Comparison of ENCODE assay signal across 16 cellular contexts in the genomic region with DNA sequence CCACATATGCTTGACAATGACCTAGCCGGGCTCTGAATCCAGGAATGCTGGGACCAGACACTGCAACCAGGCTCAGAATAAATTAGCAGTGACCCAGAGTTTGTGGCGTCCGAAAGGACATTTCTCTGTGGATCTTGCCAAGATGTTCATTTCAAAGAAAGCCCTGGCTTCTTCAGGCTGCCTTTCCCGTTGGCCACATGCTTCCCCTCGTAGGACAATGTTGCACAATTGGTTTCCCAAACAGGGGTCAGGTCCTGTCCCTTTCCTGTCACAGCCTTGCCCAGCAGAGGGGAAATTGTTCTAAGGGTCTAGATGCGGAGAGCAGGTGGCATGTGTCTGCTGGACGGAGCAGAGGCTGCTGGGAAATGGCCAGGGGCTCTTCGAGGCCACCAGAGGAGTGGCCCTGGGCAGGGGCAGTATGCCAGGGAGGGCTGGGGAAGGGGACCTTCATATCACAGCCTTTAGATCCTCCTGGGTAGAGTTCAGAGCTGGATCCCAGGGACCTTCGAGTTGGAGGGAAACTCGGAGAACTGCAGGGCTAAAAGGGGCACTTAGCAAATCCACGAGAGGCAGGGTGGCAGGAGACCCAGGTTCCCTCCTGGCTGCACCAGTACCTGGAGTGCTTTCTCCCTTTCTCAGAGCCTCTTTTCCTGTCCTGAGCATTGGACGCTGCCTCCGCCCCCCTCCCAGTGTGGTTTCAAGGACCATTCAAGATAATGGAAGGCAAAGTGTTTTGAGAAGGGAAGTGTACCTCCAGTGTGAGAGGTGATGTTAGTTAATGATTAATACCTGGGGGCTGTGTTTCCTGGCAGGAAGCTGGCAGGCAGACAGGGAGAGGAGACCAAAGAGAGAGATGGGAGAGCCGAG. TPM values are rescaled to one million over a fixed set of nuclear protein-coding genes. Genes with fewer than 3 reads are reported as not detected.
DNase-seq lines count a peak whose midpoint lies in the region; ATAC-seq, FAIRE-seq and TF ChIP-seq lines count a peak whose summit lies in the region.
"Had no signal": no experiment of that assay in that cellular context is flagged by ENCODE, and none has a peak within 500 bp of the region (broad histone marks: within the 10 kb centered on the region; RNA-seq: fewer than 3 reads in every experiment).

No MANE protein-coding gene starts in this region.

- 34 to 45% (median 44%) methylated on average over 14 of the region's 14 CpGs for WGBS in small intestine, 3 donors

- FAIRE-seq in RCC 7860 (lab: Jason Lieb, UNC): no peak
- no peak for FAIRE-seq in small intestine (lab: Jason Lieb, UNC)

- H3K27me3 ChIP-seq in left lung (no peaks in the 10 kb centered on the region), small intestine (ENCODE audit: control insufficient read depth in 2 of 2, insufficient read depth in 2 of 2, low read length in 2 of 2) (no peaks in the 10 kb centered on the region)
- H3K27me3 ChIP-seq: testis had no signal

- H3K4me1 ChIP-seq in left lung: peaks cover 35 to 49% of the 10 kb centered on the region in 2 donors
- H3K4me1 ChIP-seq in small intestine (ENCODE audit: control insufficient read depth in 2 of 2, insufficient read depth in 1 of 2, low read depth in 1 of 2, low read length in 1 of 2): peaks cover 0 to 2% of the 10 kb centered on the region in 2 donors

- no peaks in the 10 kb centered on the region for H3K9me3 ChIP-seq in left lung
- no peaks in the 10 kb centered on the region for H3K9me3 ChIP-seq in small intestine (ENCODE audit: control insufficient read depth, low read depth)
- H3K9me3 ChIP-seq: testis had no signal

- TF ChIP-seq CTCF in left lung (IDR thresholded peaks at IDR 0.05): no peak

- intact Hi-C loops in left lung (cut with DNase I): loop anchor here in 1 of 2 donors (10.0 kb wide), 1 partner anchor 50 kb away; no protein-coding TSS in a partner anchor

- ATAC-seq in left lung (peak; percentile 75), GM21381 (IDR thresholded peaks at IDR 0.05; ENCODE audit: unreplicated experiment) (no peak)
- ATAC-seq: CD8-positive, alpha-beta T cell had no signal

- no peaks in the 10 kb centered on the region for H3K36me3 ChIP-seq in left lung
- no peaks in the 10 kb centered on the region for H3K36me3 ChIP-seq in small intestine (ENCODE audit: control insufficient read depth in 2 of 2, insufficient read depth in 2 of 2, low read length in 2 of 2)

- H3K4me3 ChIP-seq in left lung (no peak overlapping the region), small intestine (ENCODE audit: low read depth in 1 of 2, low read length in 2 of 2) (no peak overlapping the region)
- H3K4me3 ChIP-seq: testis had no signal

- peak overlapping the region; percentile 68 to 69 for H3K27ac ChIP-seq in left lung
- peak overlapping the region in 1 of 2 donors; percentile 25 for H3K27ac ChIP-seq in small intestine (ENCODE audit: low read depth in 1 of 2, low read length in 1 of 2)
- H3K27ac ChIP-seq: testis had no signal

- peak; percentile 39 for DNase-seq in HuH-7.5 (ENCODE audit: low spot score)
- DNase-seq in RCC 7860 (ENCODE audit: low spot score): peak; percentile 38
- peak in 1 of 2 donors; percentile 76 for DNase-seq in left lung
- peak; percentile 46 for DNase-seq in small intestine
- no peak for DNase-seq in NOMO-1 treated with DMSO at 0.1 percent for 48 hours (lab: John Stamatoyannopoulos, UW; ENCODE audit: unreplicated experiment)
- DNase-seq in stimulated activated CD4-positive, alpha-beta T cell treated with anti-CD3 and anti-CD28 coated beads, Interleukin-4, amount 100 ng/mL, for 24 hours: no peak
- DNase-seq: activated CD8-positive, alpha-beta memory T cell treated with anti-CD3 and anti-CD28 coated beads for 24 hours; activated naive CD4-positive, alpha-beta T cell treated with anti-CD3 and anti-CD28 coated beads, Interleukin-2, amount 50 U/mL, for 16 hours; CD8-positive, alpha-beta T cell; cerebellar nuclear complex; HFFc6; KG1; NCI-H2171; RPMI8226; testis had no signal

RNA-seq across cellular contexts. Expression of a gene that starts 42.3 kb away (rescaled TPM):
- 10 to 100 TPM; 71.0 to 74.2 TPM for total RNA-seq in left lung
- 10 to 100 TPM in 2 of 3 donors, 1 to 10 TPM in 1; 6.7 to 55.1 (median 36.5) TPM for polyA plus RNA-seq in small intestine

Comparison
In these comparisons a context has a peak if more than half of its experiments do, and no peak if none do; other contexts are left out.
1. DNase-seq: peak in HuH-7.5 (single experiment), RCC 7860 (single experiment) and small intestine (single experiment); none in NOMO-1 treated with DMSO at 0.1 percent for 48 hours (single experiment) and stimulated activated CD4-positive, alpha-beta T cell treated with anti-CD3 and anti-CD28 coated beads, Interleukin-4, amount 100 ng/mL, for 24 hours (single experiment).